Comparison of ENCODE assay signal across 9 cellular contexts in the genomic region with DNA sequence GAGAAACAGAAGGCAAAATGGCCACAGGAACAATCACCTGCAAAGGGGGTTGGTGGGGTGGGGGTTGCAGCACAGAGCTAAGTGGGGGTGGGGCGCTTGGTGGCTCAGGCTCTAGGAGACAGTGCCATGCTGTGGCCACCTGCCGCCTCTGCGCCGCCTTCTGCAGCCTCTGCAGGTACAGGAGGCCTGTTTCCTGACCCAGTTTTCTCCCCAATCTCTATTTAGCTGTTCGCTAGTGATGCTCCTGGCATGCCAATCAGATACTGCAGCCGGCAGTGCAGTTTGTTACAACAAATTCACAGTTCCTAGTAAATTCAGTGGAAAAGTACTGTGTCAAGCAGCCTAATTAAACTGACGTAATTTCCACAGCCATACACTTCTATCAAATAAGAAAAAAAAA.
A peak's percentile ranks its signal among the peaks of the same experiment; 100 is the strongest.
DNase-seq lines count a peak whose midpoint lies in the region; ATAC-seq, FAIRE-seq and TF ChIP-seq lines count a peak whose summit lies in the region.
"Had no signal": no experiment of that assay in that cellular context is flagged by ENCODE, and none has a peak within 500 bp of the region (broad histone marks: within the 10 kb centered on the region; RNA-seq: fewer than 3 reads in every experiment).

No MANE protein-coding gene starts in this region.

- no peaks in the 10 kb centered on the region for H3K9me3 Mint-ChIP-seq in Caco-2 (ENCODE audit: unreplicated experiment)
- H3K9me3 Mint-ChIP-seq in activated CD4-positive, alpha-beta T cell treated with anti-CD3 and anti-CD28 coated beads, Interleukin-2, amount 10 ng/mL, durations not matched to agents 24 days and 14 days: no peaks in the 10 kb centered on the region
- H3K9me3 Mint-ChIP-seq: activated T-cell treated with anti-CD3 and anti-CD28 coated beads, Interleukin-2, amount 50 U/mL, for 72 hours had no signal

- H3K27ac ChIP-seq in angular gyrus (ENCODE audit: low read depth, low read length) (peak overlapping the region; percentile 67), small intestine (ENCODE audit: low read depth in 1 of 2, low read length in 1 of 2) (no peak overlapping the region)

- no peaks in the 10 kb centered on the region for H3K4me1 ChIP-seq in Caco-2
- H3K4me1 ChIP-seq in small intestine (ENCODE audit: control insufficient read depth in 2 of 2, insufficient read depth in 1 of 2, low read depth in 1 of 2, low read length in 1 of 2): no peaks in the 10 kb centered on the region

- WGBS in small intestine, 3 donors: 93 to 94% (median 93%) methylated on average over 7 of the region's 7 CpGs

- peak; percentile 56 to 72 for TF ChIP-seq CTCF in Caco-2 (IDR thresholded peaks at IDR 0.05; ENCODE audit: insufficient read depth in 1 of 2, low read depth in 1 of 2, low read length in 1 of 2, severe bottlenecking in 1 of 2, unreplicated experiment in 1 of 2)

- H3K36me3 ChIP-seq in Caco-2 (ENCODE audit: control insufficient read depth, insufficient read depth, low read length) (no peaks in the 10 kb centered on the region), small intestine (ENCODE audit: control insufficient read depth in 2 of 2, insufficient read depth in 2 of 2, low read length in 2 of 2) (peaks cover 0 to 2% of the 10 kb centered on the region in 2 donors)

- H3K9me3 ChIP-seq in Caco-2 (no peaks in the 10 kb centered on the region), small intestine (ENCODE audit: control insufficient read depth, low read depth) (no peaks in the 10 kb centered on the region)

- H3K4me3 ChIP-seq in Caco-2 (ENCODE audit: low read depth, low read length) (no peak overlapping the region), small intestine (ENCODE audit: low read depth in 1 of 2, low read length in 2 of 2) (no peak overlapping the region)

- ATAC-seq in left colon: peak; percentile 58
- ATAC-seq in HG02588 (IDR thresholded peaks at IDR 0.05; ENCODE audit: unreplicated experiment): no peak
- ATAC-seq in GM21423 (IDR thresholded peaks at IDR 0.05; ENCODE audit: unreplicated experiment): no peak
- ATAC-seq: activated T-cell treated with anti-CD3 and anti-CD28 coated beads, Interleukin-2, amount 50 U/mL, for 72 hours had no signal

- FAIRE-seq in small intestine (lab: Jason Lieb, UNC): no peak

- H3K36me3 Mint-ChIP-seq in Caco-2 (ENCODE audit: insufficient read depth, unreplicated experiment): no peaks in the 10 kb centered on the region
- peaks cover 1% of the 10 kb centered on the region for H3K36me3 Mint-ChIP-seq in activated CD4-positive, alpha-beta T cell treated with anti-CD3 and anti-CD28 coated beads, Interleukin-2, amount 10 ng/mL, durations not matched to agents 24 days and 14 days (ENCODE audit: low read depth)

- H3K4me3 Mint-ChIP-seq in Caco-2 (ENCODE audit: unreplicated experiment): no peak overlapping the region
- H3K4me3 Mint-ChIP-seq in activated CD4-positive, alpha-beta T cell treated with anti-CD3 and anti-CD28 coated beads, Interleukin-2, amount 10 ng/mL, durations not matched to agents 24 days and 14 days: no peak overlapping the region
- H3K4me3 Mint-ChIP-seq: activated T-cell treated with anti-CD3 and anti-CD28 coated beads, Interleukin-2, amount 50 U/mL, for 72 hours had no signal

- POLR2A ChIA-PET in Caco-2 (lab: Charles Lee): no interaction called here

- no TSS peak for BruUV-seq in Caco-2 (replicated peaks; lab: Mats Ljungman, UMichigan)

- no peak overlapping the region for H3K27ac Mint-ChIP-seq in Caco-2 (ENCODE audit: unreplicated experiment)
- no peak overlapping the region for H3K27ac Mint-ChIP-seq in activated CD4-positive, alpha-beta T cell treated with anti-CD3 and anti-CD28 coated beads, Interleukin-2, amount 10 ng/mL, durations not matched to agents 24 days and 14 days
- H3K27ac Mint-ChIP-seq: activated T-cell treated with anti-CD3 and anti-CD28 coated beads, Interleukin-2, amount 50 U/mL, for 72 hours had no signal

- H3K27me3 Mint-ChIP-seq in Caco-2 (ENCODE audit: insufficient read depth, unreplicated experiment): no peaks in the 10 kb centered on the region
- H3K27me3 Mint-ChIP-seq in activated CD4-positive, alpha-beta T cell treated with anti-CD3 and anti-CD28 coated beads, Interleukin-2, amount 10 ng/mL, durations not matched to agents 24 days and 14 days: no peaks in the 10 kb centered on the region

- CTCF ChIA-PET in Caco-2 (lab: Charles Lee): interaction anchor here (0.6 to 1.6 kb wide), 8 partner anchors 22 to 307 kb away, joined by 3 to 20 read pairs (median 4); no protein-coding TSS in a partner anchor

- H3K27me3 ChIP-seq in Caco-2 (replicated peaks; ENCODE audit: control insufficient read depth, insufficient read depth, low read length): no peaks in the 10 kb centered on the region
- H3K27me3 ChIP-seq in small intestine (ENCODE audit: control insufficient read depth in 2 of 2, insufficient read depth in 2 of 2, low read length in 2 of 2): no peaks in the 10 kb centered on the region

- intact Hi-C loops in Caco-2 (cut with micrococcal nuclease; ENCODE audit: unreplicated experiment): loop anchor here (1.0 kb wide), 2 partner anchors 146 to 175 kb away; no protein-coding TSS in a partner anchor
- intact Hi-C loops in left colon (cut with DNase I, micrococcal nuclease): no loop called here
- intact Hi-C loops in activated CD4-positive, alpha-beta T cell treated with anti-CD3 and anti-CD28 coated beads, Interleukin-2, amount 10 ng/mL, durations not matched to agents 24 days and 14 days (cut with micrococcal nuclease): no loop called here

- H3K4me1 Mint-ChIP-seq in Caco-2 (ENCODE audit: low read depth, unreplicated experiment): no peaks in the 10 kb centered on the region
- no peaks in the 10 kb centered on the region for H3K4me1 Mint-ChIP-seq in activated CD4-positive, alpha-beta T cell treated with anti-CD3 and anti-CD28 coated beads, Interleukin-2, amount 10 ng/mL, durations not matched to agents 24 days and 14 days

- peak; percentile 44 to 67 for DNase-seq in Caco-2
- peak; percentile 4 for DNase-seq in HK-2 (ENCODE audit: unreplicated experiment)
- DNase-seq in left colon: peak in 1 of 2 donors; percentile 19
- DNase-seq in activated CD4-positive, alpha-beta T cell treated with anti-CD3 and anti-CD28 coated beads, Interleukin-2, amount 10 ng/mL, durations not matched to agents 24 days and 14 days: no peak
- DNase-seq in small intestine: no peak

Comparison
In these comparisons a context has a peak if more than half of its experiments do, and no peak if none do; other contexts are left out.
1. DNase-seq: peak in Caco-2 (2 of 2) and HK-2 (single experiment); none in activated CD4-positive, alpha-beta T cell treated with anti-CD3 and anti-CD28 coated beads, Interleukin-2, amount 10 ng/mL, durations not matched to agents 24 days and 14 days (single experiment) and small intestine (single experiment).